ENCODE assay signal across 30 cellular contexts in genomic region chr12:15794836-15795235, GRCh38.
"Had no signal": no experiment of that assay in that cellular context is flagged by ENCODE, and none has a peak within 500 bp of the region (broad histone marks: within the 10 kb centered on the region; RNA-seq: fewer than 3 reads in every experiment).

No MANE protein-coding gene starts in this region.

- ATAC-seq: activated CD8-positive, alpha-beta memory T cell treated with anti-CD3 and anti-CD28 coated beads, Interleukin-2, amount 10 ng/mL, durations not matched to agents 7 days and 5 days; activated naive CD4-positive, alpha-beta T cell treated with anti-CD3 and anti-CD28 coated beads, Interleukin-2, amount 50 U/mL, for 72 hours; activated naive CD8-positive, alpha-beta T cell treated with anti-CD3 and anti-CD28 coated beads, Interleukin-2, amount 50 U/mL, for 24 hours; activated T-cell treated with anti-CD3 and anti-CD28 coated beads, Interleukin-2, amount 50 U/mL, for 4 hours; body of pancreas; T-helper 17 cell had no signal

- H3K36me3 Mint-ChIP-seq: activated CD8-positive, alpha-beta memory T cell treated with anti-CD3 and anti-CD28 coated beads, Interleukin-2, amount 10 ng/mL, durations not matched to agents 7 days and 5 days had no signal

- H3K4me3 ChIP-seq: ascending aorta, body of pancreas, coronary artery, PC-9, SJCRH30 had no signal

- H3K27ac Mint-ChIP-seq: activated B cell treated with CpG ODN at 0.5 μM for 24 hours; activated CD4-positive, alpha-beta T cell treated with anti-CD3 and anti-CD28 coated beads, Interleukin-2, amount 10 ng/mL, durations not matched to agents 24 days and 14 days; activated CD8-positive, alpha-beta memory T cell treated with anti-CD3 and anti-CD28 coated beads, Interleukin-2, amount 10 ng/mL, durations not matched to agents 7 days and 5 days; activated naive CD4-positive, alpha-beta T cell treated with anti-CD3 and anti-CD28 coated beads, Interleukin-2, amount 50 U/mL, for 72 hours; activated naive CD8-positive, alpha-beta T cell treated with anti-CD3 and anti-CD28 coated beads, Interleukin-2, amount 50 U/mL, for 24 hours; T-helper 17 cell had no signal

- H3K36me3 ChIP-seq: ascending aorta, SJCRH30 had no signal

- H3K4me3 Mint-ChIP-seq: activated B cell treated with CpG ODN at 0.5 μM for 24 hours; activated CD4-positive, alpha-beta T cell treated with anti-CD3 and anti-CD28 coated beads, Interleukin-2, amount 10 ng/mL, durations not matched to agents 24 days and 14 days; activated CD8-positive, alpha-beta memory T cell treated with anti-CD3 and anti-CD28 coated beads, Interleukin-2, amount 10 ng/mL, durations not matched to agents 7 days and 5 days; activated naive CD8-positive, alpha-beta T cell treated with anti-CD3 and anti-CD28 coated beads, Interleukin-2, amount 50 U/mL, for 24 hours; activated T-cell treated with anti-CD3 and anti-CD28 coated beads, Interleukin-2, amount 50 U/mL, for 4 hours had no signal

- H3K27ac ChIP-seq: ascending aorta, body of pancreas, coronary artery, PC-9, SJCRH30 had no signal

- DNase-seq: activated B cell treated with CpG ODN at 0.5 μM for 24 hours; activated CD4-positive, alpha-beta T cell treated with anti-CD3 and anti-CD28 coated beads for 1 hour; activated CD4-positive, alpha-beta T cell treated with anti-CD3 and anti-CD28 coated beads, Interleukin-2, amount 10 ng/mL, durations not matched to agents 24 days and 14 days; activated CD4-positive, alpha-beta T cell treated with anti-CD3 and anti-CD28 coated beads, Interleukin-2, amount 50 U/mL, for 48 hours; activated CD8-positive, alpha-beta memory T cell treated with anti-CD3 and anti-CD28 coated beads, Interleukin-2, amount 10 ng/mL, durations not matched to agents 7 days and 5 days; activated effector memory CD4-positive, alpha-beta T cell treated with anti-CD3 and anti-CD28 coated beads, Interleukin-2, amount 50 U/mL, for 16 hours; activated naive CD4-positive, alpha-beta T cell treated with Interleukin-2 at 50 U/mL for 16 hours; activated naive CD8-positive, alpha-beta T cell treated with anti-CD3 and anti-CD28 coated beads, Interleukin-2, amount 50 U/mL, for 24 hours; activated T-cell treated with anti-CD3 and anti-CD28 coated beads, Interleukin-2, amount 50 U/mL, for 4 hours; amniotic stem cell; body of pancreas; central memory CD4-positive, alpha-beta T cell; MM.1S; NCI-H1092; NCI-H1417; NCI-H1930; NCI-H2107; NCI-H2171 treated with DMSO at 0.1 percent for 48 hours; NCI-H226; NCI-H526; NCI-H774; PC-9; SJCRH30; SK-N-SH; SW 1271; T-helper 17 cell; T-helper 9 cell had no signal

- H3K9me3 Mint-ChIP-seq: activated CD4-positive, alpha-beta T cell treated with anti-CD3 and anti-CD28 coated beads, Interleukin-2, amount 10 ng/mL, durations not matched to agents 24 days and 14 days; activated naive CD4-positive, alpha-beta T cell treated with anti-CD3 and anti-CD28 coated beads, Interleukin-2, amount 50 U/mL, for 72 hours; activated naive CD8-positive, alpha-beta T cell treated with anti-CD3 and anti-CD28 coated beads, Interleukin-2, amount 50 U/mL, for 24 hours; activated T-cell treated with anti-CD3 and anti-CD28 coated beads, Interleukin-2, amount 50 U/mL, for 4 hours had no signal

- H3K27me3 ChIP-seq: ascending aorta, body of pancreas, SJCRH30 had no signal

- H3K9me3 ChIP-seq: ascending aorta, body of pancreas, SJCRH30, SK-N-SH had no signal
